Comparison of ENCODE assay signal across 9 cellular contexts in the genomic region with DNA sequence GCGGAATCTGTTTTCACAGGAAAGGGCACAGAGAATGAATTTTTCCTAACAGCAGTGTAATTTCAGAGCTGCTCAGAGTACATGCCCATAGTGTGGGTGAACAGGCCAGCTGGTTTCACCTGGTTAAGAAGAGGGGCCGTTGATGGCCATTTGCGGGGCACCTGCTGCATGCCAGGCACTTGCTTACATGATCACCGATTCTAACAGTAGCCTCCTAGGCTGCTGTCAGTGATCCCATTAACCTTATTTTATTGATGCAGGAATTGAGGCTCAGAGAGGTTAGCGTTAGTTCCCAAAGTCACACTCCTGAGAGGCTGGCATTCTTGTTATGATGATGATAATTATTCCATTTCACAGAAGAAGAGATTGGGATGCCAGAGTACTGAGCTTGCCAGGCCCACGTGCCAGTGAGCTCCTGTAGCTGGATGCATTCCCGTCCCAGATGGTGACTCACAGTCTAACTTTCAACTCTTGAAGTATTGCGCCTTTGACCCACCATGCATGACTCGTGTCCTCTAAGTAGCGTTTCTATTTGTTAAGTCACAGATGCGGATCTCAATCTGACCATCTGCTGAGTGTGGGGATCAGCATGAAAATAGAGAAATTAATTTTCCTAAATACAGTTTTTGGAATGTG.
DNase-seq lines count a peak whose midpoint lies in the region; ATAC-seq and TF ChIP-seq lines count a peak whose summit lies in the region.
"Had no signal": no experiment of that assay in that cellular context is flagged by ENCODE, and none has a peak within 500 bp of the region (broad histone marks: within the 10 kb centered on the region; RNA-seq: fewer than 3 reads in every experiment).

No MANE protein-coding gene starts in this region.

- H3K4me1 ChIP-seq in Panc1 (ENCODE audit: control insufficient read depth, insufficient read depth, low read length): no peaks in the 10 kb centered on the region
- peaks cover 0 to 2% of the 10 kb centered on the region in 2 experiments for H3K4me1 ChIP-seq in trophoblast cell (ENCODE audit: control insufficient read depth in 1 of 2, insufficient read depth in 2 of 2, low read length in 2 of 2)

- H3K27me3 ChIP-seq in Panc1 (ENCODE audit: control insufficient read depth, insufficient read depth, low read length) (no peaks in the 10 kb centered on the region), trophoblast cell (ENCODE audit: insufficient read depth, low read length) (no peaks in the 10 kb centered on the region)

- H2AK5ac ChIP-seq in trophoblast cell (ENCODE audit: low read length): no peak overlapping the region

- POLR2A ChIA-PET in Panc1 (lab: Charles Lee): no interaction called here

- H3K23ac ChIP-seq in trophoblast cell (ENCODE audit: low read length): no peak overlapping the region

- in situ Hi-C loops in Panc1 (cut with HindIII; ENCODE audit: low pct_unique_long_range_greater_than_20kb, low sequenced_read_pairs): no loop called here

- CTCF ChIA-PET in Panc1 (lab: Charles Lee): interaction anchor here (0.7 kb wide), 1 partner anchor 199 kb away, joined by 3 read pairs; no protein-coding TSS in a partner anchor

- H3K4me3 ChIP-seq in Panc1 (ENCODE audit: low read depth in 2 of 2, low read length in 2 of 2): no peak overlapping the region
- H3K4me3 ChIP-seq in fibroblast of pulmonary artery (replicated peaks; ENCODE audit: low read depth, low read length): no peak overlapping the region
- no peak overlapping the region for H3K4me3 ChIP-seq in trophoblast cell (ENCODE audit: low read depth, low read length)
- H3K4me3 ChIP-seq: GM12878 had no signal

- H3K27ac ChIP-seq in Panc1 (ENCODE audit: low read length) (no peak overlapping the region), trophoblast cell (ENCODE audit: low read depth, low read length) (no peak overlapping the region)

- BruUV-seq in Panc1 (replicated peaks; lab: Mats Ljungman, UMichigan): no TSS peak

- no peak overlapping the region for H3K4me2 ChIP-seq in trophoblast cell (ENCODE audit: low read length)

- H2BK120ac ChIP-seq in trophoblast cell (ENCODE audit: insufficient read depth, low read length, poor library complexity): no peak overlapping the region

- ATAC-seq in Panc1: peak; percentile 83
- ATAC-seq in GM18861 (IDR thresholded peaks at IDR 0.05; ENCODE audit: unreplicated experiment): no peak
- ATAC-seq: GM12878 had no signal

- no peaks in the 10 kb centered on the region for H3K79me2 ChIP-seq in trophoblast cell (ENCODE audit: control insufficient read depth, insufficient read depth, low read length, poor library complexity)

- no peak overlapping the region for H2AFZ ChIP-seq in trophoblast cell (ENCODE audit: insufficient read depth, low read length, poor library complexity)

- DNase-seq in DMS79 treated with DMSO at 0.1 percent for 48 hours (lab: John Stamatoyannopoulos, UW) (peak; percentile 35), Panc1 (ENCODE audit: low read depth, low spot score) (peak; percentile 69), fibroblast of pulmonary artery (ENCODE audit: low read depth) (peak; percentile 68), trophoblast cell (peak; percentile 17 to 37), inferior parietal cortex (ENCODE audit: extremely low spot score) (no peak), midbrain (lab: John Stamatoyannopoulos, UW) (no peak), NCI-H1436 treated with DMSO at 0.1 percent for 48 hours (lab: John Stamatoyannopoulos, UW) (no peak)

- H3K14ac ChIP-seq in trophoblast cell (ENCODE audit: low read length): no peak overlapping the region

- intact Hi-C loops in Panc1 (cut with micrococcal nuclease; ENCODE audit: unreplicated experiment): no loop called here

- no peak for TF ChIP-seq CTCF in Panc1 (IDR thresholded peaks at IDR 0.05)
- TF ChIP-seq CTCF in fibroblast of pulmonary artery (IDR thresholded peaks at IDR 0.05; ENCODE audit: low read length, missing control alignments): no peak

- no peak overlapping the region for H4K8ac ChIP-seq in trophoblast cell (ENCODE audit: low read depth, low read length)

- no CpG with 5 or more reads among the region's 11 CpGs for WGBS in trophoblast cell (ENCODE audit: extremely low coverage, insufficient coverage, insufficient read length)

- no peak overlapping the region for H2BK12ac ChIP-seq in trophoblast cell (ENCODE audit: low read length)

- no peak overlapping the region for H3K18ac ChIP-seq in trophoblast cell (ENCODE audit: low read length)

- H3K9me3 ChIP-seq in Panc1 (ENCODE audit: control insufficient read depth, insufficient read depth, low read depth, low read length) (no peaks in the 10 kb centered on the region), trophoblast cell (ENCODE audit: insufficient read depth, low read depth, low read length) (peaks cover 4% of the 10 kb centered on the region)

- H2BK5ac ChIP-seq in trophoblast cell (ENCODE audit: low read depth, low read length, poor library complexity): no peak overlapping the region

- no peak overlapping the region for H4K12ac ChIP-seq in trophoblast cell (ENCODE audit: low read depth, low read length)

- H3K36me3 ChIP-seq in Panc1 (ENCODE audit: control insufficient read depth, insufficient read depth, low read length): no peaks in the 10 kb centered on the region
- no peaks in the 10 kb centered on the region for H3K36me3 ChIP-seq in trophoblast cell (ENCODE audit: control insufficient read depth in 1 of 2, insufficient read depth in 2 of 2, low read length in 2 of 2)

- H3K79me1 ChIP-seq in trophoblast cell (ENCODE audit: low read length): no peaks in the 10 kb centered on the region

- H4K91ac ChIP-seq in trophoblast cell (ENCODE audit: low read depth, low read length): no peak overlapping the region

- H3K4ac ChIP-seq in trophoblast cell (ENCODE audit: low read depth, low read length): no peak overlapping the region

- H3K9ac ChIP-seq in trophoblast cell (ENCODE audit: low read length): no peak overlapping the region

Comparison
In these comparisons a context has a peak if more than half of its experiments do, and no peak if none do; other contexts are left out.
1. DNase-seq: peak in DMS79 treated with DMSO at 0.1 percent for 48 hours (single experiment), Panc1 (single experiment), fibroblast of pulmonary artery (single experiment) and trophoblast cell (2 of 2); none in inferior parietal cortex (single experiment), midbrain (single experiment) and NCI-H1436 treated with DMSO at 0.1 percent for 48 hours (single experiment).